Comparison of ENCODE assay signal across 1 cellular context in genomic region chr22:27381552-27381951, GRCh38.
TF ChIP-seq lines count a peak whose summit lies in the region.

No MANE protein-coding gene starts in this region.

TF ChIP-seq in H1, 55 proteins besides CTCF, POLR2A, EP300 and RAD21 (continued from another document):
- TF ChIP-seq HDAC2 (IDR thresholded peaks at IDR 0.05; ENCODE audit: borderline replicate concordance in 1 of 2, low read depth in 2 of 2, low read length in 2 of 2) (no peak), GTF2F1 (IDR thresholded peaks at IDR 0.05; ENCODE audit: borderline replicate concordance, low read depth, low read length) (no peak), ATF3 (IDR thresholded peaks at IDR 0.05; ENCODE audit: insufficient read depth, low read depth, low read length) (no peak), CBX5 (IDR thresholded peaks at IDR 0.05; ENCODE audit: low read depth, low read length) (no peak), RFX5 (IDR thresholded peaks at IDR 0.05; ENCODE audit: borderline replicate concordance, low read depth, low read length) (no peak), ATF2 (IDR thresholded peaks at IDR 0.05; ENCODE audit: low read length) (no peak)
